ENCODE assay signal across 9 cellular contexts in genomic region chr9:71764438-71764837, GRCh38. TPM values are rescaled to one million over a fixed set of nuclear protein-coding genes. Genes with fewer than 3 reads are reported as not detected.
DNase-seq lines count a peak whose midpoint lies in the region; ATAC-seq, FAIRE-seq and TF ChIP-seq lines count a peak whose summit lies in the region.
"Had no signal": no experiment of that assay in that cellular context is flagged by ENCODE, and none has a peak within 500 bp of the region (broad histone marks: within the 10 kb centered on the region; RNA-seq: fewer than 3 reads in every experiment).

No MANE protein-coding gene starts in this region.

- ATAC-seq in pancreas (no peak), GM18861 (IDR thresholded peaks at IDR 0.05; ENCODE audit: unreplicated experiment) (no peak), HG02973 (IDR thresholded peaks at IDR 0.05; ENCODE audit: unreplicated experiment) (no peak)

- peak overlapping the region; percentile 94 for H3K27ac Mint-ChIP-seq in Calu3 (ENCODE audit: unreplicated experiment)

- no peaks in the 10 kb centered on the region for H3K9me3 Mint-ChIP-seq in Calu3 (ENCODE audit: low read depth, unreplicated experiment)

- H2AFZ ChIP-seq in PC-9 = no peak overlapping the region

- H3K36me3 Mint-ChIP-seq in Calu3 (ENCODE audit: insufficient read depth, unreplicated experiment) = peaks cover 65% of the 10 kb centered on the region

- H3K27me3 Mint-ChIP-seq in Calu3 (ENCODE audit: unreplicated experiment) = no peaks in the 10 kb centered on the region

- peak overlapping the region; percentile 84 for H3K4me2 ChIP-seq in PC-9

- peaks cover 37% of the 10 kb centered on the region for H3K4me1 Mint-ChIP-seq in Calu3 (ENCODE audit: low read depth, unreplicated experiment)

- BruUV-seq in Calu3 (replicated peaks; lab: Mats Ljungman, UMichigan) = no TSS peak
- BruUV-seq in PC-9 (replicated peaks; lab: Mats Ljungman, UMichigan) = no TSS peak

- DNase-seq in Calu3 (no peak), PC-9 (no peak), epithelial cell of proximal tubule (ENCODE audit: low read depth) (no peak), pancreas (no peak), SK-N-DZ (ENCODE audit: low spot score) (no peak)
- DNase-seq: GDM1 had no signal

- no peaks in the 10 kb centered on the region for H3K9me2 ChIP-seq in PC-9 (ENCODE audit: insufficient read depth)

- POLR2A ChIA-PET in PC-9 (lab: Charles Lee; ENCODE audit: unreplicated experiment) = interaction anchor here (0.6 kb wide), 1 partner anchor 178 kb away, joined by 5 read pairs; no protein-coding TSS in a partner anchor

- H3F3A ChIP-seq in PC-9 (ENCODE audit: insufficient read depth, low read depth) = peaks cover 17% of the 10 kb centered on the region; the same call in 1 of the 2 replicates

- H3K36me3 ChIP-seq in PC-9 (ENCODE audit: low read depth) (no peaks in the 10 kb centered on the region), pancreas (no peaks in the 10 kb centered on the region)

- intact Hi-C loops in Calu3 (cut with micrococcal nuclease; ENCODE audit: unreplicated experiment) = loop anchor here (5.0 to 10.0 kb wide), 3 partner anchors 37 to 480 kb away; no protein-coding TSS in a partner anchor
- intact Hi-C loops in PC-9 (cut with micrococcal nuclease; ENCODE audit: unreplicated experiment) = loop anchor here (10.0 kb wide), 1 partner anchor 270 kb away; no protein-coding TSS in a partner anchor
- intact Hi-C loops in pancreas (cut with DNase I) = no loop called here

- H4K20me1 ChIP-seq in PC-9 (ENCODE audit: insufficient read depth) = peaks cover 24% of the 10 kb centered on the region

- no peak overlapping the region; the same call in 1 of the 2 replicates for H3K4me3 ChIP-seq in PC-9
- peak overlapping the region; percentile 87 for H3K4me3 ChIP-seq in epithelial cell of proximal tubule (ENCODE audit: low read depth, low read length)
- peak overlapping the region in 1 of 4 donors; percentile 73 for H3K4me3 ChIP-seq in pancreas

- H3K9me3 ChIP-seq in PC-9 (ENCODE audit: insufficient read depth, low read depth) (no peaks in the 10 kb centered on the region), pancreas (no peaks in the 10 kb centered on the region)

- H3K27ac ChIP-seq in PC-9 (no peak overlapping the region), pancreas (peak overlapping the region; percentile 7 to 98 (median 64))

- TF ChIP-seq CTCF in Calu3 (IDR thresholded peaks at IDR 0.05; ENCODE audit: unreplicated experiment) (no peak), PC-9 (conservative IDR thresholded peaks at IDR 0.05) (no peak), epithelial cell of proximal tubule (conservative IDR thresholded peaks at IDR 0.05; ENCODE audit: low read depth, low read length) (no peak), pancreas (IDR thresholded peaks at IDR 0.05) (no peak)

- 30 to 33% methylated on average over 4 of the region's 4 CpGs for WGBS in pancreas, 2 donors

- H3K79me2 ChIP-seq in PC-9 (ENCODE audit: low read depth) = peaks cover 83% of the 10 kb centered on the region

- H3K27me3 ChIP-seq in PC-9 (ENCODE audit: insufficient read depth, low read depth) (no peaks in the 10 kb centered on the region), pancreas (no peaks in the 10 kb centered on the region)

- peak overlapping the region; percentile 97 for H3K4me3 Mint-ChIP-seq in Calu3 (ENCODE audit: low read depth, unreplicated experiment)

- FAIRE-seq in pancreas (lab: Jason Lieb, UNC) = no peak
- FAIRE-seq: H1 had no signal

- H3K4me1 ChIP-seq in PC-9 (replicated peaks; ENCODE audit: insufficient read depth) (peaks cover 65% of the 10 kb centered on the region), pancreas (peaks cover 55 to 63% (median 59%) of the 10 kb centered on the region in 3 donors)

- CTCF ChIA-PET in Calu3 (lab: Charles Lee) (interaction anchor here (0.7 kb wide), 1 partner anchor 41 kb away, joined by 3 read pairs; no protein-coding TSS in a partner anchor), PC-9 (lab: Charles Lee) (interaction anchor here (0.6 to 0.9 kb wide), 2 partner anchors 160 to 611 kb away, joined by 3 to 10 read pairs; no protein-coding TSS in a partner anchor)

RNA-seq across cellular contexts. Expression of gene CEMIP2, which starts 3.9 kb away (rescaled TPM):
- total RNA-seq in Calu3 (2022) (89.0 and 122 TPM in 2 replicates), PC-9 (2021) (60.7 and 77.0 TPM in 2 replicates), epithelial cell of proximal tubule (58.8 and 92.1 TPM in 2 replicates), pancreas (10 to 100 TPM; 16.2 to 42.1 (median 27.3) TPM)
- polyA plus RNA-seq in pancreas = 10 to 100 TPM; 14.3 to 18.5 TPM
- polyA plus RNA-seq in SK-N-DZ (2014; cell fraction: cytosol; rRNA removed) = 8.0 and 12.0 TPM in 2 replicates
- 3.9 and 6.3 TPM in 2 replicates for polyA plus RNA-seq in SK-N-DZ (2014; cell fraction: nucleus; rRNA removed)

Comparison
In these comparisons a context has a peak if more than half of its experiments do, and no peak if none do; other contexts are left out.
1. intact Hi-C loops: an anchor here in Calu3 (5.0 to 10.0 kb wide) and PC-9 (10.0 kb wide); none called in pancreas.